Comparison of ENCODE assay signal across 8 cellular contexts in genomic region chr1:101025283-101025679, GRCh38. TPM values are rescaled to one million over a fixed set of nuclear protein-coding genes. Genes with fewer than 3 reads are reported as not detected.
DNase-seq lines count a peak whose midpoint lies in the region; ATAC-seq, FAIRE-seq and TF ChIP-seq lines count a peak whose summit lies in the region.

No MANE protein-coding gene starts in this region.

- H3K27me3 ChIP-seq in OCI-LY1 (ENCODE audit: insufficient read depth, low read length), result no peaks in the 10 kb centered on the region
- no peaks in the 10 kb centered on the region for H3K27me3 ChIP-seq in K562 (ENCODE audit: control insufficient read depth in 2 of 2, insufficient read depth in 2 of 2, low read length in 2 of 2)
- H3K27me3 ChIP-seq in kidney epithelial cell (ENCODE audit: control insufficient read depth, insufficient read depth, low read length), result no peaks in the 10 kb centered on the region

- H2AFZ ChIP-seq in OCI-LY1 (ENCODE audit: low read length) (no peak overlapping the region), K562 (ENCODE audit: low read depth, low read length) (peak overlapping the region; percentile 92)

- BruUV-seq in K562 (replicated peaks; lab: Mats Ljungman, UMichigan), result TSS peak; percentile 84

- peaks cover 70% of the 10 kb centered on the region for H3K36me3 Mint-ChIP-seq in T-helper 2 cell treated with Interferon-gamma antibody and Interleukin-4, amounts not matched to agents 5 μg/mL and 100 μg/mL, for 36 hours (ENCODE audit: low read depth)
- peaks cover 31 to 41% of the 10 kb centered on the region in 2 donors for H3K36me3 Mint-ChIP-seq in stimulated activated naive B cell treated with anti-CD40 and anti-IgM and Interleukin-4, amounts not matched to agents 10 μg/mL and 1 μg/mL and 100 μg/mL, for 72 hours

- peak; percentile 6 for FAIRE-seq in K562 (lab: Jason Lieb, UNC)

- peak overlapping the region; percentile 94 for H3K4me3 Mint-ChIP-seq in T-helper 2 cell treated with Interferon-gamma antibody and Interleukin-4, amounts not matched to agents 5 μg/mL and 100 μg/mL, for 36 hours
- H3K4me3 Mint-ChIP-seq in stimulated activated naive B cell treated with anti-CD40 and anti-IgM and Interleukin-4, amounts not matched to agents 10 μg/mL and 1 μg/mL and 100 μg/mL, for 72 hours, result peak overlapping the region; percentile 94 to 96

- no peaks in the 10 kb centered on the region for H3K9me1 ChIP-seq in K562 (ENCODE audit: control insufficient read depth, insufficient read depth, low read length)

- CTCF ChIA-PET in K562 (lab: Yijun Ruan, JAX; ENCODE audit: low intra/inter-chr PET ratio), result no interaction called here

- H3K36me3 ChIP-seq in OCI-LY1 (ENCODE audit: insufficient read depth, low read length), result peaks cover 53% of the 10 kb centered on the region
- H3K36me3 ChIP-seq in K562 (ENCODE audit: control insufficient read depth, insufficient read depth, low read length), result peaks cover 48% of the 10 kb centered on the region
- no peaks in the 10 kb centered on the region for H3K36me3 ChIP-seq in kidney epithelial cell (ENCODE audit: control insufficient read depth, insufficient read depth, low read length)

- H4K20me1 ChIP-seq in OCI-LY1 (ENCODE audit: insufficient read depth, low read length), result no peaks in the 10 kb centered on the region
- no peaks in the 10 kb centered on the region for H4K20me1 ChIP-seq in K562 (replicated peaks; ENCODE audit: control insufficient read depth, insufficient read depth, low read length)

- in situ Hi-C loops in K562 (cut with MboI), result no loop called here

- H3K4me1 ChIP-seq in OCI-LY1 (ENCODE audit: insufficient read depth, low read length, severe bottlenecking) (peaks cover 35% of the 10 kb centered on the region), K562 (replicated peaks in 1 of 2; ENCODE audit: control insufficient read depth in 2 of 2, insufficient read depth in 2 of 2, low read length in 2 of 2) (peaks cover 4 to 8% of the 10 kb centered on the region in 2 experiments; a peak in 2 of 5 replicates)

- no peaks in the 10 kb centered on the region for H3K9me2 ChIP-seq in OCI-LY1 (ENCODE audit: low read depth, low read length)

- DNase-seq in T-helper 2 cell treated with Interferon-gamma antibody and Interleukin-4, amounts not matched to agents 5 μg/mL and 100 μg/mL, for 36 hours (ENCODE audit: low spot score), result peak; percentile 18
- DNase-seq in T-helper 2 cell (no peak), K562 (ENCODE audit: extremely low read depth in 1 of 4, low spot score in 3 of 4) (peak in 2 of 4 experiments; percentile 16 to 35), kidney epithelial cell (ENCODE audit: low read depth) (no peak), midbrain (lab: John Stamatoyannopoulos, UW) (no peak)
- no peak for DNase-seq in stimulated activated naive B cell treated with anti-CD40 and anti-IgM and Interleukin-4, amounts not matched to agents 10 μg/mL and 1 μg/mL and 100 μg/mL, for 72 hours

- H3K79me2 ChIP-seq in OCI-LY1 (ENCODE audit: insufficient read depth, low read length) (peaks cover 34% of the 10 kb centered on the region), K562 (ENCODE audit: control insufficient read depth, insufficient read depth, low read length) (peaks cover 73% of the 10 kb centered on the region)

- TF ChIP-seq CTCF in OCI-LY1 (IDR thresholded peaks at IDR 0.05; ENCODE audit: low read length), result no peak
- TF ChIP-seq CTCF in K562 (IDR thresholded peaks at IDR 0.05 in 2 of 3, conservative IDR thresholded peaks at IDR 0.05 in 1 of 3; ENCODE audit: insufficient read depth in 2 of 3, low read depth in 1 of 3, low read length in 3 of 3), result no peak
- no peak for TF ChIP-seq CTCF in kidney epithelial cell (IDR thresholded peaks at IDR 0.05; ENCODE audit: insufficient read depth, low read length, poor library complexity, severe bottlenecking)

- H3K4me2 ChIP-seq in OCI-LY1 (ENCODE audit: low read length) (peak overlapping the region; percentile 91), K562 (ENCODE audit: insufficient read depth, low read length) (peak overlapping the region; percentile 99)

- H3K9me3 ChIP-seq in OCI-LY1 (ENCODE audit: low read length) (no peaks in the 10 kb centered on the region), K562 (replicated peaks; ENCODE audit: control insufficient read depth, insufficient read depth, low read depth, low read length) (no peaks in the 10 kb centered on the region)

- peaks cover 56% of the 10 kb centered on the region for H3K4me1 Mint-ChIP-seq in T-helper 2 cell treated with Interferon-gamma antibody and Interleukin-4, amounts not matched to agents 5 μg/mL and 100 μg/mL, for 36 hours (ENCODE audit: low read depth)
- peaks cover 30 to 52% of the 10 kb centered on the region in 2 donors for H3K4me1 Mint-ChIP-seq in stimulated activated naive B cell treated with anti-CD40 and anti-IgM and Interleukin-4, amounts not matched to agents 10 μg/mL and 1 μg/mL and 100 μg/mL, for 72 hours

- ATAC-seq in HG02884 (IDR thresholded peaks at IDR 0.05; ENCODE audit: unreplicated experiment) (peak; percentile 25), K562 (peak; percentile 62)
- peak; percentile 40 to 41 for ATAC-seq in stimulated activated naive B cell treated with anti-CD40 and anti-IgM and Interleukin-4, amounts not matched to agents 10 μg/mL and 1 μg/mL and 100 μg/mL, for 72 hours (replicated peaks)

- peak overlapping the region; percentile 84 for H3K9ac ChIP-seq in OCI-LY1 (ENCODE audit: low read length)
- H3K9ac ChIP-seq in K562 (ENCODE audit: insufficient read depth in 1 of 2, low read depth in 2 of 2, low read length in 2 of 2), result peak overlapping the region; percentile 87 to 98

- TF ChIP-seq EP300 in K562 (IDR thresholded peaks at IDR 0.05; ENCODE audit: low read length), result no peak

- no peaks in the 10 kb centered on the region for H3K27me3 Mint-ChIP-seq in T-helper 2 cell treated with Interferon-gamma antibody and Interleukin-4, amounts not matched to agents 5 μg/mL and 100 μg/mL, for 36 hours (ENCODE audit: low read depth)
- H3K27me3 Mint-ChIP-seq in stimulated activated naive B cell treated with anti-CD40 and anti-IgM and Interleukin-4, amounts not matched to agents 10 μg/mL and 1 μg/mL and 100 μg/mL, for 72 hours, result no peaks in the 10 kb centered on the region

- TF ChIP-seq RAD21 in K562 (CRISPR knock-in tag; conservative IDR thresholded peaks at IDR 0.05 in 1 of 2, IDR thresholded peaks at IDR 0.05 in 1 of 2), result no peak

- H3K27ac Mint-ChIP-seq in T-helper 2 cell treated with Interferon-gamma antibody and Interleukin-4, amounts not matched to agents 5 μg/mL and 100 μg/mL, for 36 hours, result peak overlapping the region; percentile 89
- H3K27ac Mint-ChIP-seq in stimulated activated naive B cell treated with anti-CD40 and anti-IgM and Interleukin-4, amounts not matched to agents 10 μg/mL and 1 μg/mL and 100 μg/mL, for 72 hours, result peak overlapping the region; percentile 97

- H3K4me3 ChIP-seq in OCI-LY1 (ENCODE audit: low read depth, low read length, poor library complexity, severe bottlenecking), result peak overlapping the region; percentile 71
- H3K4me3 ChIP-seq in K562, result peak overlapping the region; percentile 69
- H3K4me3 ChIP-seq in kidney epithelial cell (ENCODE audit: low read depth, low read length), result peak overlapping the region; percentile 83

- H3F3A ChIP-seq in OCI-LY1 (ENCODE audit: insufficient read depth, low read length), result no peaks in the 10 kb centered on the region

- 0% methylated on average over 9 of the region's 9 CpGs for WGBS in K562 (ENCODE audit: insufficient coverage, low coverage, missing lambda C conversion rate)

- no peak for TF ChIP-seq POLR2A in K562 (conservative IDR thresholded peaks at IDR 0.05)

- H3K27ac ChIP-seq in OCI-LY1 (ENCODE audit: low read depth, low read length, poor library complexity, severe bottlenecking), result peak overlapping the region; percentile 37
- H3K27ac ChIP-seq in K562 (ENCODE audit: extremely low read depth, low read depth, low read length), result peak overlapping the region; percentile 87

- intact Hi-C loops in K562 (cut with micrococcal nuclease), result loop anchor here (5.0 to 10.0 kb wide), 2 partner anchors 212 to 260 kb away; partner anchors contain the start of gene S1PR1

- POLR2A ChIA-PET in K562 (lab: Yijun Ruan, JAX), result interaction anchor here (0.7 to 1.8 kb wide), 5 partner anchors 9 to 759 kb away, joined by 3 to 5 read pairs (median 4); partner anchors contain the start of gene RTCA

- H3K9me3 Mint-ChIP-seq in T-helper 2 cell treated with Interferon-gamma antibody and Interleukin-4, amounts not matched to agents 5 μg/mL and 100 μg/mL, for 36 hours, result no peaks in the 10 kb centered on the region
- peaks cover 0 to 5% of the 10 kb centered on the region in 2 donors for H3K9me3 Mint-ChIP-seq in stimulated activated naive B cell treated with anti-CD40 and anti-IgM and Interleukin-4, amounts not matched to agents 10 μg/mL and 1 μg/mL and 100 μg/mL, for 72 hours

TF ChIP-seq in K562, 482 proteins besides CTCF, POLR2A, EP300 and RAD21 (continues in another document):
- TF ChIP-seq ZNF384 (IDR thresholded peaks at IDR 0.05; ENCODE audit: low read depth, low read length) (no peak), HMBOX1 (IDR thresholded peaks at IDR 0.05) (no peak)

RNA-seq across cellular contexts. Expression of gene DPH5, which starts 0.3 kb away (rescaled TPM):
- 39.8 and 53.6 TPM in 2 replicates for total RNA-seq in K562 (2011; cell fraction: chromatin; rRNA removed; ENCODE audit: low replicate concordance)
- total RNA-seq in K562 (2011; cell fraction: nucleolus; rRNA removed), result 31.2 and 32.4 TPM in 2 replicates
- 50.4 and 76.4 TPM in 2 replicates for total RNA-seq in K562 (2011; cell fraction: nucleoplasm; rRNA removed)
- total RNA-seq in K562 (2014; rRNA removed), result 33.8 and 37.6 TPM in 2 replicates
- 94.7 and 97.2 TPM in 2 replicates for total RNA-seq in K562 (2014; rRNA removed; fragmentation: Illumina TruSeq; extraction: Trizol)
- total RNA-seq in K562 (2015; rRNA removed; fragmentation: Illumina TruSeq; extraction: Trizol), result 63.3 and 71.0 TPM in 2 replicates
- total RNA-seq in K562 (2021), result 66.2 and 66.6 TPM in 2 replicates
- polyA plus RNA-seq in K562 (2011; rRNA removed), result 136 and 159 TPM in 2 replicates
- 53.4 and 114 TPM in 2 replicates for polyA plus RNA-seq in K562 (2011; cell fraction: cytosol; rRNA removed)
- polyA plus RNA-seq in K562 (2011; cell fraction: nucleus; rRNA removed), result 33.1 and 52.9 TPM in 2 replicates
- 55.0 and 75.1 TPM in 2 replicates for polyA plus RNA-seq in K562 (2012)
- 74.3 and 89.7 TPM in 2 replicates for polyA plus RNA-seq in K562 (2014; fragmentation: Illumina TruSeq; extraction: Trizol)
- 100 to 1,000 TPM; 121 to 152 TPM for polyA plus RNA-seq in K562 (2014; fragmentation: Nextera tagmentation; extraction: Ambion mirVana)
- 68.2 and 88.8 TPM in 2 replicates for polyA plus RNA-seq in K562 (2014; rRNA removed)
- polyA minus RNA-seq in K562 (2011; rRNA and poly(A)+ RNA removed), result 60.9 and 68.3 TPM in 2 replicates
- polyA minus RNA-seq in K562 (2011; cell fraction: cytosol; rRNA and poly(A)+ RNA removed), result 18.3 and 19.9 TPM in 2 replicates
- 20.3 and 38.9 TPM in 2 replicates for polyA minus RNA-seq in K562 (2011; cell fraction: nucleus; rRNA and poly(A)+ RNA removed)
- 34.5 and 36.5 TPM in 2 replicates for total RNA-seq in kidney epithelial cell
